ENCODE assay signal across 31 cellular contexts in the genomic region with DNA sequence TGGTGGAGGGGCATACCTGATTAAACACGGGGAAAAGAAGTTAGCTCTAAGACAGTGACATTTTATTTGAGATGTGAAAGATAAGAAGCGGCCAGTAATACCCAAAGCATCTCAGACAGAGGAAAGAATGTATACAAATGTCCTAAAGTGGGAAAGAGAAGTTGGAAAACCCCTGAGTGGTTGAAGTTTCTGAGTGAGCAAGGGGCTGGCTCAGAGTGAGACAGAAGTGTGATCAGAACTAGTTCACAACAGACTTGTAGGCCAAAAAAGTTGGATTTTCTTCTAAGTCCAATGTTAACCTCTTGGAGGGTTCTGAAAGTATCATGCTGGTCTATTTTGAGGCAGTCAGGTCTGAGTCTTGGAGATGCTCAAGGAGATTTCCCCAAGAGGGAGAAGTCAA.
"Had no signal": no experiment of that assay in that cellular context is flagged by ENCODE, and none has a peak within 500 bp of the region (broad histone marks: within the 10 kb centered on the region; RNA-seq: fewer than 3 reads in every experiment).

No MANE protein-coding gene starts in this region.

- H3K4me1 Mint-ChIP-seq: activated CD4-positive, alpha-beta memory T cell treated with anti-CD3 and anti-CD28 coated beads, Interleukin-2, amount 10 ng/mL, durations not matched to agents 7 days and 5 days; activated CD4-positive, alpha-beta T cell treated with anti-CD3 and anti-CD28 coated beads, Interleukin-2, amount 10 ng/mL, durations not matched to agents 7 days and 5 days; naive thymus-derived CD4-positive, alpha-beta T cell; stimulated activated naive B cell treated with anti-CD40 and anti-IgM and Interleukin-4, amounts not matched to agents 10 μg/mL and 1 μg/mL and 100 μg/mL, for 72 hours had no signal

- FAIRE-seq: keratinocyte, pancreas had no signal

- H3K36me3 ChIP-seq: breast epithelium, colonic mucosa, pancreas, stomach, thyroid gland, upper lobe of left lung, vagina had no signal

- ATAC-seq: left cardiac atrium; naive thymus-derived CD4-positive, alpha-beta T cell; pancreas; psoas muscle; stimulated activated naive B cell treated with anti-CD40 and anti-IgM and Interleukin-4, amounts not matched to agents 10 μg/mL and 1 μg/mL and 100 μg/mL, for 72 hours had no signal

- H3K36me3 Mint-ChIP-seq: naive thymus-derived CD4-positive, alpha-beta T cell; stimulated activated naive B cell treated with anti-CD40 and anti-IgM and Interleukin-4, amounts not matched to agents 10 μg/mL and 1 μg/mL and 100 μg/mL, for 72 hours had no signal

- H3K27ac ChIP-seq: breast epithelium, colonic mucosa, dorsolateral prefrontal cortex, pancreas, psoas muscle, stomach, thyroid gland, upper lobe of left lung, vagina had no signal

- H3K27ac Mint-ChIP-seq: activated CD4-positive, alpha-beta memory T cell treated with anti-CD3 and anti-CD28 coated beads, Interleukin-2, amount 10 ng/mL, durations not matched to agents 7 days and 5 days; activated CD4-positive, alpha-beta T cell treated with anti-CD3 and anti-CD28 coated beads, Interleukin-2, amount 10 ng/mL, durations not matched to agents 7 days and 5 days; activated T-cell treated with anti-CD3 and anti-CD28 coated beads, Interleukin-2, amount 50 U/mL, for 24 hours; naive thymus-derived CD4-positive, alpha-beta T cell; stimulated activated naive B cell treated with anti-CD40 and anti-IgM and Interleukin-4, amounts not matched to agents 10 μg/mL and 1 μg/mL and 100 μg/mL, for 72 hours had no signal

- H3K4me3 Mint-ChIP-seq: activated CD4-positive, alpha-beta memory T cell treated with anti-CD3 and anti-CD28 coated beads, Interleukin-2, amount 10 ng/mL, durations not matched to agents 7 days and 5 days; activated CD4-positive, alpha-beta T cell treated with anti-CD3 and anti-CD28 coated beads, Interleukin-2, amount 10 ng/mL, durations not matched to agents 7 days and 5 days; activated T-cell treated with anti-CD3 and anti-CD28 coated beads, Interleukin-2, amount 50 U/mL, for 24 hours; naive thymus-derived CD4-positive, alpha-beta T cell; stimulated activated naive B cell treated with anti-CD40 and anti-IgM and Interleukin-4, amounts not matched to agents 10 μg/mL and 1 μg/mL and 100 μg/mL, for 72 hours had no signal

- DNase-seq: activated CD4-positive, alpha-beta memory T cell treated with anti-CD3 and anti-CD28 coated beads, Interleukin-2, amount 10 ng/mL, durations not matched to agents 7 days and 5 days; activated CD4-positive, alpha-beta T cell treated with anti-CD3 and anti-CD28 coated beads, Interleukin-2, amount 10 ng/mL, durations not matched to agents 7 days and 5 days; activated CD4-positive, CD25-positive, alpha-beta regulatory T cell treated with anti-CD3 and anti-CD28 coated beads, Interleukin-2, amount 50 U/mL, for 72 hours; activated CD8-positive, alpha-beta memory T cell treated with anti-CD3 and anti-CD28 coated beads, Interleukin-2, amount 50 U/mL, for 48 hours; activated gamma-delta T cell treated with Interleukin-2 at 50 U/mL for 16 hours; activated naive CD4-positive, alpha-beta T cell treated with anti-CD3 and anti-CD28 coated beads, Interleukin-2, amount 50 U/mL, for 16 hours; activated T-cell treated with anti-CD3 and anti-CD28 coated beads, Interleukin-2, amount 50 U/mL, for 24 hours; amygdala; central memory CD4-positive, alpha-beta T cell; colonic mucosa; dorsolateral prefrontal cortex; effector memory CD4-positive, alpha-beta T cell; foreskin fibroblast; head of caudate nucleus; hippocampal formation; left cardiac atrium; mammary epithelial cell; midbrain; naive thymus-derived CD4-positive, alpha-beta T cell; pancreas; psoas muscle; stimulated activated CD4-positive, alpha-beta T cell treated with anti-CD3 and anti-CD28 coated beads, Interleukin-15, amount 100 ng/mL, for 24 hours; stimulated activated CD4-positive, alpha-beta T cell treated with anti-CD3 and anti-CD28 coated beads, Interleukin-2, amount 100 ng/mL, for 24 hours; stimulated activated naive B cell treated with anti-CD40 and anti-IgM and Interleukin-4, amounts not matched to agents 10 μg/mL and 1 μg/mL and 100 μg/mL, for 72 hours; stomach; T-helper 2 cell; thyroid gland; upper lobe of left lung had no signal

- H3K4me1 ChIP-seq: breast epithelium, colonic mucosa, pancreas, psoas muscle, stomach, thyroid gland, upper lobe of left lung, vagina had no signal

- H3K9me3 ChIP-seq: breast epithelium, colonic mucosa, pancreas, psoas muscle, stomach, thyroid gland, upper lobe of left lung, vagina had no signal

- H3K27me3 ChIP-seq: breast epithelium, colonic mucosa, pancreas, stomach, thyroid gland, upper lobe of left lung, vagina had no signal

- H3K27me3 Mint-ChIP-seq: activated CD4-positive, alpha-beta memory T cell treated with anti-CD3 and anti-CD28 coated beads, Interleukin-2, amount 10 ng/mL, durations not matched to agents 7 days and 5 days; activated CD4-positive, alpha-beta T cell treated with anti-CD3 and anti-CD28 coated beads, Interleukin-2, amount 10 ng/mL, durations not matched to agents 7 days and 5 days; activated T-cell treated with anti-CD3 and anti-CD28 coated beads, Interleukin-2, amount 50 U/mL, for 24 hours; stimulated activated naive B cell treated with anti-CD40 and anti-IgM and Interleukin-4, amounts not matched to agents 10 μg/mL and 1 μg/mL and 100 μg/mL, for 72 hours had no signal

- H3K9me3 Mint-ChIP-seq: activated CD4-positive, alpha-beta T cell treated with anti-CD3 and anti-CD28 coated beads, Interleukin-2, amount 10 ng/mL, durations not matched to agents 7 days and 5 days; activated T-cell treated with anti-CD3 and anti-CD28 coated beads, Interleukin-2, amount 50 U/mL, for 24 hours had no signal

- H3K4me3 ChIP-seq: breast epithelium, colonic mucosa, dorsolateral prefrontal cortex, pancreas, psoas muscle, stomach, thyroid gland, upper lobe of left lung, vagina had no signal
